ENCODE assay signal across 26 cellular contexts in the genomic region with DNA sequence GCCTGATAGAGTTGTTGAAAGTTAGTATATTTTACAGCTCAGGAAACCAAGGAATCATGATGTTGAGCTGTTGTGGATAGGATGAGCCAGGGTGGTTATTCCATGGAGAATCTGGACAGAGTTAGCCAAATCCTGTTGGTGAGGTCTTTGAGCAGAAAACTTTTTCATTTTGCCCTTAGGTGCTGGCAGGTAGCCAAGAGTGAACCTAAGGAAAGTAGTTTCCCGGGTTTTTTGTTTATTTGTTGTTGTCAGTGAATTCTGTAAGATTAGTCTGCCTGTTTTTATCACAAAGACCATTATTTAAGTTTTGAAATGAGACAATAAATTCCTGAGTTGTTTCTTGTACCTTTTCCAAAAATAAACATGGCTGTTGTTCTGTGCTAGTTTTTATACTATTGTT.
"Had no signal": no experiment of that assay in that cellular context is flagged by ENCODE, and none has a peak within 500 bp of the region (broad histone marks: within the 10 kb centered on the region; RNA-seq: fewer than 3 reads in every experiment).

No MANE protein-coding gene starts in this region.

- H3K27ac ChIP-seq: coronary artery, esophagus squamous epithelium, gastrocnemius medialis, neutrophil, ovary, prostate gland, right atrium auricular region, spleen, testis, vagina had no signal

- H3K27ac Mint-ChIP-seq: activated naive CD4-positive, alpha-beta T cell treated with anti-CD3 and anti-CD28 coated beads for 36 hours; activated naive CD8-positive, alpha-beta T cell treated with anti-CD3 and anti-CD28 coated beads, Interleukin-2, amount 10 ng/mL, durations not matched to agents 7 days and 5 days; endodermal cell; natural killer cell; type B pancreatic cell had no signal

- H3K27me3 Mint-ChIP-seq: activated naive CD8-positive, alpha-beta T cell treated with anti-CD3 and anti-CD28 coated beads, Interleukin-2, amount 10 ng/mL, durations not matched to agents 7 days and 5 days; type B pancreatic cell had no signal

- H3K4me1 ChIP-seq: prostate gland, right atrium auricular region, testis had no signal

- H3K9me3 ChIP-seq: gastrocnemius medialis, prostate gland, testis had no signal

- H3K27me3 ChIP-seq: esophagus squamous epithelium, gastrocnemius medialis, neutrophil, ovary, right atrium auricular region, spleen, testis, vagina had no signal

- H3K4me3 ChIP-seq: coronary artery, esophagus squamous epithelium, gastrocnemius medialis, ovary, prostate gland, right atrium auricular region, spleen, testis, vagina had no signal

- H3K4me3 Mint-ChIP-seq: activated naive CD4-positive, alpha-beta T cell treated with anti-CD3 and anti-CD28 coated beads for 36 hours; activated naive CD8-positive, alpha-beta T cell treated with anti-CD3 and anti-CD28 coated beads, Interleukin-2, amount 10 ng/mL, durations not matched to agents 7 days and 5 days; endodermal cell; natural killer cell; type B pancreatic cell had no signal

- H3K36me3 Mint-ChIP-seq: natural killer cell had no signal

- DNase-seq: activated CD4-positive, alpha-beta T cell treated with anti-CD3 and anti-CD28 coated beads for 4 hours; activated CD4-positive, alpha-beta T cell treated with anti-CD3 and anti-CD28 coated beads, Interleukin-2, amount 50 U/mL, for 48 hours; activated CD4-positive, CD25-positive, alpha-beta regulatory T cell; activated naive CD4-positive, alpha-beta T cell treated with anti-CD3 and anti-CD28 coated beads for 36 hours; activated naive CD8-positive, alpha-beta T cell treated with anti-CD3 and anti-CD28 coated beads, Interleukin-2, amount 10 ng/mL, durations not matched to agents 7 days and 5 days; activated T-cell treated with anti-CD3 and anti-CD28 coated beads, Interleukin-2, amount 50 U/mL, for 48 hours; amniotic stem cell; cerebellar nuclear complex; endodermal cell; esophagus squamous epithelium; gastrocnemius medialis; hypothalamus; left ventricle myocardium superior; midbrain; natural killer cell; ovary; spleen; stimulated activated CD4-positive, alpha-beta T cell treated with anti-CD3 and anti-CD28 coated beads, Interleukin-4, amount 100 ng/mL, for 1 hour; stimulated activated naive CD4-positive, alpha-beta T cell; testis had no signal

- H3K36me3 ChIP-seq: esophagus squamous epithelium, gastrocnemius medialis, neutrophil, ovary, prostate gland, right atrium auricular region, vagina had no signal
